Comparison of ENCODE assay signal across 7 cellular contexts in genomic region chr20:37907677-37908397, GRCh38. TPM values are rescaled to one million over a fixed set of nuclear protein-coding genes. Genes with fewer than 3 reads are reported as not detected.
DNase-seq lines count a peak whose midpoint lies in the region; ATAC-seq and TF ChIP-seq lines count a peak whose summit lies in the region.

No MANE protein-coding gene starts in this region.

- peaks cover 0 to 29% (median 13%) of the 10 kb centered on the region in 4 donors for H3K4me1 ChIP-seq in sigmoid colon

- no peak for TF ChIP-seq EP300 in sigmoid colon (IDR thresholded peaks at IDR 0.05)

- H3K4me3 ChIP-seq in HFF-Myc (replicated peaks; ENCODE audit: low read depth, low read length) (no peak overlapping the region), epithelial cell of esophagus (ENCODE audit: low read length) (no peak overlapping the region), sigmoid colon (no peak overlapping the region)

- no peaks in the 10 kb centered on the region for H3K9me3 ChIP-seq in sigmoid colon

- no peak overlapping the region for H3K27ac ChIP-seq in sigmoid colon

- intact Hi-C loops in sigmoid colon (cut with DNase I), result no loop called here

- peaks cover 5 to 53% (median 7%) of the 10 kb centered on the region in 3 donors for H3K27me3 ChIP-seq in sigmoid colon

- no peaks in the 10 kb centered on the region for H3K36me3 ChIP-seq in sigmoid colon

- WGBS in sigmoid colon, 2 donors, result 40 to 42% methylated on average over 16 of the region's 16 CpGs

- DNase-seq in HFF-Myc (ENCODE audit: extremely low read depth, low read depth), result peak; percentile 11
- peak; percentile 75 for DNase-seq in NCI-H748 treated with DMSO at 0.1 percent for 48 hours (lab: John Stamatoyannopoulos, UW)
- DNase-seq in epithelial cell of esophagus (ENCODE audit: low read depth), result peak; percentile 47
- DNase-seq in smooth muscle cell of the brain vasculature (ENCODE audit: low read depth, low spot score), result peak; percentile 68
- DNase-seq in UCSD-AML1 (lab: John Stamatoyannopoulos, UW; ENCODE audit: unreplicated experiment), result no peak
- no peak for DNase-seq in sigmoid colon

- ATAC-seq in HG03342 (IDR thresholded peaks at IDR 0.05; ENCODE audit: unreplicated experiment), result no peak

- TF ChIP-seq POLR2A in sigmoid colon (IDR thresholded peaks at IDR 0.05), result no peak

- TF ChIP-seq CTCF in HFF-Myc (IDR thresholded peaks at IDR 0.05; ENCODE audit: low read depth, low read length, missing control alignments) (no peak), epithelial cell of esophagus (IDR thresholded peaks at IDR 0.05; ENCODE audit: insufficient read depth, low read depth, low read length, missing control alignments) (no peak), sigmoid colon (IDR thresholded peaks at IDR 0.05) (no peak)

RNA-seq across cellular contexts. Expression of gene VSTM2L, which starts 4.9 kb away (rescaled TPM):
- 1 to 10 TPM; 2.1 to 3.4 (median 2.9) TPM for total RNA-seq in sigmoid colon
- 1 to 10 TPM in 1 of 3 donors, not detected in 2; 1.5 TPM for polyA plus RNA-seq in sigmoid colon

Comparison
In these comparisons a context has a peak if more than half of its experiments do, and no peak if none do; other contexts are left out.
1. DNase-seq: peak in HFF-Myc (single experiment), NCI-H748 treated with DMSO at 0.1 percent for 48 hours (single experiment), epithelial cell of esophagus (single experiment) and smooth muscle cell of the brain vasculature (single experiment); none in UCSD-AML1 (single experiment) and sigmoid colon (single experiment).